ENCODE assay signal across 14 cellular contexts in the genomic region with DNA sequence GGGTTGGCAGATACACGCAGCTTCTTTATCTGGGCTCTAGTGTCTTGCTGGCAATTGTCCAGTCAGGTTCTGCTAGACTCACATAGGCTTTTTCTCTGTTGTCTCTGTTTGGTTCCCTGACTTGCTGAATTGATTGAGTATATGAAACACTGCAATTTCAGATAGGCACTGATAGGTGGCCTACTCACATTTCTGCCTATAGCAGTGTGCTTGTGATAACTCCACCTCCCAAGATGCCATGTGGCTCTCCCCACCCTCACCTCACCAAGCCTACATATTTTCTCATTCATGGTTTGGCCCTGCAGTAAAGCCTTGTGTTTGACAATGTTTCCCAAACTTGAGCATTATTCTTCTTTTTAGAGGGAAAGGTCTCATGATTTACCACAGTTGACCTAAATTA. TPM values are rescaled to one million over a fixed set of nuclear protein-coding genes. Genes with fewer than 3 reads are reported as not detected.
DNase-seq lines count a peak whose midpoint lies in the region; ATAC-seq and TF ChIP-seq lines count a peak whose summit lies in the region.
"Had no signal": no experiment of that assay in that cellular context is flagged by ENCODE, and none has a peak within 500 bp of the region (broad histone marks: within the 10 kb centered on the region; RNA-seq: fewer than 3 reads in every experiment).

No MANE protein-coding gene starts in this region.

- H3K4me1 ChIP-seq in heart right ventricle = peaks cover 0 to 41% (median 23%) of the 10 kb centered on the region in 9 donors
- H3K4me1 ChIP-seq in osteoblast (ENCODE audit: insufficient read depth, low read length) = peaks cover 30% of the 10 kb centered on the region
- peaks cover 0 to 32% (median 19%) of the 10 kb centered on the region in 4 donors for H3K4me1 ChIP-seq in tibial artery

- peak overlapping the region in 7 of 10 donors; percentile 6 to 88 (median 86) for H3K27ac ChIP-seq in heart right ventricle
- H3K27ac ChIP-seq in VCaP = peak overlapping the region; percentile 46
- H3K27ac ChIP-seq in osteoblast (ENCODE audit: low read depth, low read length) = no peak overlapping the region
- H3K27ac ChIP-seq in tibial artery = no peak overlapping the region
- H3K27ac ChIP-seq: SJCRH30, upper lobe of left lung had no signal

- intact Hi-C loops in heart right ventricle (cut with DNase I) (loop anchor here in 5 of 10 donors (5.0 to 10.0 kb wide), 2 partner anchors 94 to 97 kb away; no protein-coding TSS in a partner anchor), Right ventricle myocardium superior (cut with DNase I) (loop anchor here (2.0 kb wide), 1 partner anchor 352 kb away; no protein-coding TSS in a partner anchor), tibial artery (cut with DNase I; ENCODE audit: low total_unique reads) (loop anchor here (10.0 kb wide), 1 partner anchor 94 kb away; no protein-coding TSS in a partner anchor)

- H3K27me3 ChIP-seq in heart right ventricle (no peaks in the 10 kb centered on the region), osteoblast (ENCODE audit: insufficient read depth, low read length) (no peaks in the 10 kb centered on the region), tibial artery (no peaks in the 10 kb centered on the region)
- H3K27me3 ChIP-seq: SJCRH30, upper lobe of left lung had no signal

- H3K9me3 ChIP-seq in heart right ventricle (no peaks in the 10 kb centered on the region), osteoblast (ENCODE audit: low read depth, low read length) (no peaks in the 10 kb centered on the region), tibial artery (no peaks in the 10 kb centered on the region)
- H3K9me3 ChIP-seq: SJCRH30, upper lobe of left lung had no signal

- TF ChIP-seq CTCF in heart right ventricle (IDR thresholded peaks at IDR 0.05) (no peak), VCaP (conservative IDR thresholded peaks at IDR 0.05) (no peak), osteoblast (IDR thresholded peaks at IDR 0.05; ENCODE audit: extremely low read depth, low read depth, low read length) (no peak), GM10266 (IDR thresholded peaks at IDR 0.05; ENCODE audit: control insufficient read depth, insufficient read depth, low read depth, missing control alignments) (no peak), tibial artery (IDR thresholded peaks at IDR 0.05) (no peak)

- no peak for DNase-seq in heart right ventricle
- no peak for DNase-seq in Right ventricle myocardium superior
- DNase-seq in osteoblast (ENCODE audit: insufficient read length, low spot score, missing footprints) = peak; percentile 39
- no peak for DNase-seq in GM10266 (ENCODE audit: extremely low spot score)
- DNase-seq in tibial artery = no peak
- DNase-seq: activated CD4-positive, alpha-beta T cell treated with anti-CD3 and anti-CD28 coated beads for 1 hour; activated naive CD4-positive, alpha-beta T cell; aorta; HFFc6; upper lobe of left lung had no signal

- TF ChIP-seq RAD21 in Ishikawa (IDR thresholded peaks at IDR 0.05; ENCODE audit: low read depth) = peak; percentile 26; the same call in 1 of the 2 replicates

- H3K4me2 ChIP-seq in osteoblast (ENCODE audit: insufficient read depth, low read length) = no peak overlapping the region

- TF ChIP-seq EP300 in Ishikawa (IDR thresholded peaks at IDR 0.05; ENCODE audit: borderline replicate concordance) = no peak

- H2AFZ ChIP-seq in osteoblast (ENCODE audit: low read length) = no peak overlapping the region

- H3K36me3 ChIP-seq in heart right ventricle = no peaks in the 10 kb centered on the region
- H3K36me3 ChIP-seq in osteoblast (ENCODE audit: insufficient read depth, low read length) = no peaks in the 10 kb centered on the region
- no peaks in the 10 kb centered on the region for H3K36me3 ChIP-seq in tibial artery
- H3K36me3 ChIP-seq: SJCRH30, upper lobe of left lung had no signal

- no peaks in the 10 kb centered on the region for H4K20me1 ChIP-seq in osteoblast (ENCODE audit: insufficient read depth, low read length)

- H3K4me3 ChIP-seq in heart right ventricle (no peak overlapping the region), osteoblast (ENCODE audit: insufficient read depth, low read length) (no peak overlapping the region), tibial artery (no peak overlapping the region)
- H3K4me3 ChIP-seq: SJCRH30, upper lobe of left lung had no signal

- H3K79me2 ChIP-seq in osteoblast (ENCODE audit: insufficient read depth, low read length) = peaks cover 4% of the 10 kb centered on the region

- 45 to 57% methylated on average over 1 of the region's 1 CpG for WGBS in heart right ventricle, 2 donors

- ATAC-seq in heart right ventricle = peak in 1 of 8 donors; percentile 12
- no peak for ATAC-seq in Right ventricle myocardium superior (ENCODE audit: poor library complexity)
- ATAC-seq in GM21619 (IDR thresholded peaks at IDR 0.05; ENCODE audit: unreplicated experiment) = no peak

TF ChIP-seq in Ishikawa, 13 proteins besides CTCF, POLR2A, EP300 and RAD21:
- TF ChIP-seq CEBPB (IDR thresholded peaks at IDR 0.05) (no peak), TCF12 (IDR thresholded peaks at IDR 0.05; ENCODE audit: low read depth) (no peak), EGR1 (IDR thresholded peaks at IDR 0.05) (no peak), ZBTB7A (IDR thresholded peaks at IDR 0.05; ENCODE audit: low read depth) (no peak), FOXM1 (IDR thresholded peaks at IDR 0.05; ENCODE audit: borderline replicate concordance, low read depth) (no peak), NFIC (IDR thresholded peaks at IDR 0.05) (no peak), REST (IDR thresholded peaks at IDR 0.05; ENCODE audit: low read depth) (no peak)
- TF ChIP-seq, protein P1, sequence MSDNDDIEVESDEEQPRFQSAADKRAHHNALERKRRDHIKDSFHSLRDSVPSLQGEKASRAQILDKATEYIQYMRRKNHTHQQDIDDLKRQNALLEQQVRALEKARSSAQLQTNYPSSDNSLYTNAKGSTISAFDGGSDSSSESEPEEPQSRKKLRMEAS (IDR thresholded peaks at IDR 0.05) = peak; percentile 44; the same call in 1 of the 2 replicates

RNA-seq across cellular contexts. Expression of gene AOPEP, which starts 52.6 kb away (rescaled TPM):
- 100 to 1,000 TPM; 133 to 250 (median 161) TPM for total RNA-seq in heart right ventricle
- 100 to 1,000 TPM; 110 to 192 TPM for polyA plus RNA-seq in heart right ventricle
- total RNA-seq in Right ventricle myocardium superior = 158 TPM
- 109 and 131 TPM in 2 replicates for total RNA-seq in osteoblast

Comparison
In these comparisons a context has a peak if more than half of its experiments do, and no peak if none do; other contexts are left out.
1. H3K27ac ChIP-seq: peak in heart right ventricle (7 of 10) and VCaP (single experiment); none in osteoblast (single experiment) and tibial artery (0 of 2).